Comparison of ENCODE assay signal across 7 cellular contexts in genomic region chr2:197599285-197599965, GRCh38.
DNase-seq lines count a peak whose midpoint lies in the region; ATAC-seq lines count a peak whose summit lies in the region.

No MANE protein-coding gene starts in this region.

- peak; percentile 77 for ATAC-seq in GM18498 (IDR thresholded peaks at IDR 0.05; ENCODE audit: unreplicated experiment)
- ATAC-seq in HG02571 (IDR thresholded peaks at IDR 0.05; ENCODE audit: unreplicated experiment), result peak; percentile 46
- peak; percentile 81 to 86 for ATAC-seq in activated T-cell treated with anti-CD3 and anti-CD28 coated beads, Interleukin-2, amount 50 U/mL, for 72 hours (replicated peaks in 1 of 2)
- ATAC-seq in left ventricle myocardium superior, result peak; percentile 60

- intact Hi-C loops in left ventricle myocardium superior (cut with micrococcal nuclease), result no loop called here

- peaks cover 11% of the 10 kb centered on the region for H3K4me1 Mint-ChIP-seq in activated T-cell treated with anti-CD3 and anti-CD28 coated beads, Interleukin-2, amount 50 U/mL, for 72 hours (ENCODE audit: low read depth)

- H3K9me3 Mint-ChIP-seq in activated T-cell treated with anti-CD3 and anti-CD28 coated beads, Interleukin-2, amount 50 U/mL, for 72 hours, result no peaks in the 10 kb centered on the region

- peak; percentile 68 for DNase-seq in NCI-H226
- peak; percentile 32 to 36 for DNase-seq in activated T-cell treated with anti-CD3 and anti-CD28 coated beads, Interleukin-2, amount 50 U/mL, for 72 hours
- DNase-seq in left ventricle myocardium superior, result no peak
- DNase-seq in stimulated activated naive CD4-positive, alpha-beta T cell (lab: John Stamatoyannopoulos, UW), result peak in 5 of 6 experiments; percentile 3 to 59 (median 27)
- DNase-seq in occipital lobe (lab: John Stamatoyannopoulos, UW), result no peak

- peaks cover 16% of the 10 kb centered on the region for H3K27me3 Mint-ChIP-seq in activated T-cell treated with anti-CD3 and anti-CD28 coated beads, Interleukin-2, amount 50 U/mL, for 72 hours (ENCODE audit: low read depth)

- peak overlapping the region; percentile 18 to 28 for H3K4me3 Mint-ChIP-seq in activated T-cell treated with anti-CD3 and anti-CD28 coated beads, Interleukin-2, amount 50 U/mL, for 72 hours

- no peaks in the 10 kb centered on the region for H3K36me3 Mint-ChIP-seq in activated T-cell treated with anti-CD3 and anti-CD28 coated beads, Interleukin-2, amount 50 U/mL, for 72 hours (ENCODE audit: insufficient read depth in 2 of 2)

- H3K27ac Mint-ChIP-seq in activated T-cell treated with anti-CD3 and anti-CD28 coated beads, Interleukin-2, amount 50 U/mL, for 72 hours, result no peak overlapping the region

Comparison
In these comparisons a context has a peak if more than half of its experiments do, and no peak if none do; other contexts are left out.
1. DNase-seq: peak in NCI-H226 (single experiment), activated T-cell treated with anti-CD3 and anti-CD28 coated beads, Interleukin-2, amount 50 U/mL, for 72 hours (2 of 2) and stimulated activated naive CD4-positive, alpha-beta T cell (5 of 6); none in left ventricle myocardium superior (single experiment) and occipital lobe (single experiment).
2. Peak in every context shown above with its lines, with median percentiles within 50 percentile points of each other: ATAC-seq.